8 cellular contexts compared by ENCODE assay signal in genomic region chr1:154405762-154406571, GRCh38. TPM values are rescaled to one million over a fixed set of nuclear protein-coding genes. Genes with fewer than 3 reads are reported as not detected.
A peak's percentile ranks its signal among the peaks of the same experiment; 100 is the strongest.
DNase-seq lines count a peak whose midpoint lies in the region; ATAC-seq and TF ChIP-seq lines count a peak whose summit lies in the region.

No MANE protein-coding gene starts in this region.

- peak; percentile 19 for ATAC-seq in lung (ENCODE audit: insufficient read depth, low FRiP score)

- TF ChIP-seq CTCF in GM12874 (IDR thresholded peaks at IDR 0.05; ENCODE audit: insufficient read depth, low read depth, low read length) = peak; percentile 66
- peak; percentile 6 for TF ChIP-seq CTCF in lung (IDR thresholded peaks at IDR 0.05; ENCODE audit: control extremely low read depth, extremely low read depth)

- H3K36me3 ChIP-seq in duodenal mucosa (ENCODE audit: control insufficient read depth in 1 of 2, insufficient read depth in 2 of 2, low read length in 2 of 2) = no peaks in the 10 kb centered on the region
- no peaks in the 10 kb centered on the region for H3K36me3 ChIP-seq in lung (ENCODE audit: control insufficient read depth in 2 of 2, insufficient read depth in 2 of 2, low read length in 2 of 2)

- peak overlapping the region; percentile 92 to 98 for H3K9ac ChIP-seq in duodenal mucosa (ENCODE audit: low read depth in 1 of 2, low read length in 2 of 2)

- H3K27me3 ChIP-seq in duodenal mucosa (ENCODE audit: control insufficient read depth in 1 of 2, insufficient read depth in 2 of 2, low read length in 2 of 2) (no peaks in the 10 kb centered on the region), lung (ENCODE audit: control insufficient read depth, insufficient read depth) (no peaks in the 10 kb centered on the region)

- H3K9me3 ChIP-seq in duodenal mucosa (ENCODE audit: control insufficient read depth in 1 of 2, low read length in 2 of 2) = no peaks in the 10 kb centered on the region
- no peaks in the 10 kb centered on the region for H3K9me3 ChIP-seq in lung (ENCODE audit: control insufficient read depth in 2 of 2, insufficient read depth in 1 of 2, low read length in 1 of 2)

- in situ Hi-C loops in KBM-7 (cut with MboI; ENCODE audit: low pct_unique_long_range_greater_than_20kb, low sequenced_read_pairs) = no loop called here

- DNase-seq in A172 (ENCODE audit: low spot score) = peak; percentile 81
- DNase-seq in KBM-7 = peak; percentile 51
- peak; percentile 57 for DNase-seq in activated CD4-positive, CD25-positive, alpha-beta regulatory T cell treated with anti-CD3 and anti-CD28 coated beads, Interleukin-2, amount 50 U/mL, for 72 hours
- DNase-seq in lung (ENCODE audit: low spot score) = peak; percentile 75
- peak; percentile 24 for DNase-seq in stimulated activated CD8-positive, alpha-beta memory T cell treated with anti-CD3 and anti-CD28 coated beads, Interleukin-15, amount 100 ng/mL, for 1 hour (ENCODE audit: low read depth)
- no peak for DNase-seq in cortex of kidney (lab: John Stamatoyannopoulos, UW)

- H3K27ac ChIP-seq in duodenal mucosa (ENCODE audit: low read depth, low read length) (peak overlapping the region; percentile 90), lung (ENCODE audit: low read depth in 1 of 2, low read length in 1 of 2) (peak overlapping the region; percentile 93 to 99)

- H3K4me3 ChIP-seq in duodenal mucosa (ENCODE audit: low read depth in 1 of 2, low read length in 2 of 2) = peak overlapping the region; percentile 82 to 89
- H3K4me3 ChIP-seq in lung = peak overlapping the region; percentile 66

- H3K4me1 ChIP-seq in duodenal mucosa (ENCODE audit: control insufficient read depth in 1 of 2, insufficient read depth in 2 of 2, low read length in 2 of 2) = peaks cover 58 to 73% of the 10 kb centered on the region in 2 donors
- H3K4me1 ChIP-seq in lung (ENCODE audit: control insufficient read depth in 2 of 2, insufficient read depth in 2 of 2, low read length in 2 of 2) = peaks cover 11 to 15% of the 10 kb centered on the region in 2 donors

- WGBS in lung, 2 donors = 2 to 4% methylated on average over 37 to 39 of the region's 39 CpGs

RNA-seq across cellular contexts. Expression of gene IL6R, which starts 0.8 kb away (rescaled TPM):
- 2.4 and 4.5 TPM in 2 replicates for total RNA-seq in A172 (2014; rRNA removed; shearing (Covaris generic))
- 10 to 100 TPM; 33.2 to 79.7 TPM for total RNA-seq in lung
- polyA plus RNA-seq in lung = 10 to 100 TPM; 12.3 to 30.8 TPM
